Comparison of ENCODE assay signal across 20 cellular contexts in genomic region chr10:76252733-76253132, GRCh38.
"Had no signal": no experiment of that assay in that cellular context is flagged by ENCODE, and none has a peak within 500 bp of the region (broad histone marks: within the 10 kb centered on the region; RNA-seq: fewer than 3 reads in every experiment).

No MANE protein-coding gene starts in this region.

- H3K4me3 ChIP-seq: gastrocnemius medialis, heart right ventricle, lung, skin epidermis, suprapubic skin, upper lobe of right lung had no signal

- H3K27me3 Mint-ChIP-seq: activated B cell treated with CpG ODN at 0.5 μM for 24 hours; activated CD4-positive, alpha-beta T cell treated with anti-CD3 and anti-CD28 coated beads, Interleukin-2, amount 10 ng/mL, durations not matched to agents 24 days and 14 days; activated naive CD8-positive, alpha-beta T cell treated with anti-CD3 and anti-CD28 coated beads for 36 hours; naive B cell; T-helper 17 cell had no signal

- H3K9me3 Mint-ChIP-seq: activated B cell treated with CpG ODN at 0.5 μM for 24 hours; activated CD4-positive, alpha-beta T cell treated with anti-CD3 and anti-CD28 coated beads, Interleukin-2, amount 10 ng/mL, durations not matched to agents 24 days and 14 days; activated naive CD8-positive, alpha-beta T cell treated with anti-CD3 and anti-CD28 coated beads for 36 hours had no signal

- H3K4me3 Mint-ChIP-seq: activated B cell treated with CpG ODN at 0.5 μM for 24 hours; activated CD4-positive, alpha-beta T cell treated with anti-CD3 and anti-CD28 coated beads, Interleukin-2, amount 10 ng/mL, durations not matched to agents 24 days and 14 days; activated CD8-positive, alpha-beta T cell treated with anti-CD3 and anti-CD28 coated beads, Interleukin-2, amount 10 ng/mL, durations not matched to agents 7 days and 5 days; activated naive CD8-positive, alpha-beta T cell treated with anti-CD3 and anti-CD28 coated beads for 36 hours; activated T-cell treated with anti-CD3 and anti-CD28 coated beads, Interleukin-2, amount 50 U/mL, for 72 hours; naive B cell; T-helper 17 cell had no signal

- H3K27ac ChIP-seq: gastrocnemius medialis, heart right ventricle, skin epidermis, suprapubic skin, upper lobe of right lung had no signal

- H3K36me3 ChIP-seq: gastrocnemius medialis, heart right ventricle, suprapubic skin, upper lobe of right lung had no signal

- H3K9me3 ChIP-seq: gastrocnemius medialis, heart right ventricle, suprapubic skin, upper lobe of right lung had no signal

- H3K36me3 Mint-ChIP-seq: activated naive CD8-positive, alpha-beta T cell treated with anti-CD3 and anti-CD28 coated beads for 36 hours; naive B cell had no signal

- FAIRE-seq: islet of Langerhans had no signal

- H3K27ac Mint-ChIP-seq: activated B cell treated with CpG ODN at 0.5 μM for 24 hours; activated CD4-positive, alpha-beta T cell treated with anti-CD3 and anti-CD28 coated beads, Interleukin-2, amount 10 ng/mL, durations not matched to agents 24 days and 14 days; activated CD8-positive, alpha-beta T cell treated with anti-CD3 and anti-CD28 coated beads, Interleukin-2, amount 10 ng/mL, durations not matched to agents 7 days and 5 days; activated naive CD8-positive, alpha-beta T cell treated with anti-CD3 and anti-CD28 coated beads for 36 hours; activated T-cell treated with anti-CD3 and anti-CD28 coated beads, Interleukin-2, amount 50 U/mL, for 72 hours; naive B cell; T-helper 17 cell had no signal

- H3K4me1 ChIP-seq: gastrocnemius medialis, heart right ventricle, suprapubic skin, upper lobe of right lung had no signal

- DNase-seq: activated B cell treated with CpG ODN at 0.5 μM for 24 hours; activated CD4-positive, alpha-beta T cell treated with anti-CD3 and anti-CD28 coated beads, Interleukin-2, amount 10 ng/mL, durations not matched to agents 24 days and 14 days; activated CD8-positive, alpha-beta memory T cell treated with anti-CD3 and anti-CD28 coated beads, Interleukin-2, amount 50 U/mL, for 48 hours; activated CD8-positive, alpha-beta T cell treated with anti-CD3 and anti-CD28 coated beads, Interleukin-2, amount 10 ng/mL, durations not matched to agents 7 days and 5 days; activated gamma-delta T cell; activated naive CD8-positive, alpha-beta T cell treated with anti-CD3 and anti-CD28 coated beads for 36 hours; activated T-cell treated with anti-CD3 and anti-CD28 coated beads, Interleukin-2, amount 50 U/mL, for 72 hours; effector CD8-positive, alpha-beta T cell; gastrocnemius medialis; heart right ventricle; naive B cell; retina; stimulated activated CD4-positive, alpha-beta T cell treated with anti-CD3 and anti-CD28 coated beads, Interleukin-4, amount 100 ng/mL, for 4 hours; stimulated activated naive CD8-positive, alpha-beta T cell treated with anti-CD3 and anti-CD28 coated beads, Interleukin-15, Interleukin-2, amounts not matched to agents 100 U/mL and 50 U/mL, for 24 hours; T-helper 17 cell had no signal

- H3K4me1 Mint-ChIP-seq: activated B cell treated with CpG ODN at 0.5 μM for 24 hours; activated CD4-positive, alpha-beta T cell treated with anti-CD3 and anti-CD28 coated beads, Interleukin-2, amount 10 ng/mL, durations not matched to agents 24 days and 14 days; activated naive CD8-positive, alpha-beta T cell treated with anti-CD3 and anti-CD28 coated beads for 36 hours; naive B cell; T-helper 17 cell had no signal

- ATAC-seq: activated CD8-positive, alpha-beta T cell treated with anti-CD3 and anti-CD28 coated beads, Interleukin-2, amount 10 ng/mL, durations not matched to agents 7 days and 5 days; activated T-cell treated with anti-CD3 and anti-CD28 coated beads, Interleukin-2, amount 50 U/mL, for 72 hours; gastrocnemius medialis; heart right ventricle; stimulated activated naive CD8-positive, alpha-beta T cell treated with anti-CD3 and anti-CD28 coated beads, Interleukin-15, Interleukin-2, amounts not matched to agents 100 U/mL and 50 U/mL, for 24 hours; T-helper 17 cell had no signal

- H3K27me3 ChIP-seq: gastrocnemius medialis, heart right ventricle, suprapubic skin, upper lobe of right lung had no signal
